ENCODE assay signal across 8 cellular contexts in genomic region chr5:151155149-151155776, GRCh38. TPM values are rescaled to one million over a fixed set of nuclear protein-coding genes. Genes with fewer than 3 reads are reported as not detected.
A peak's percentile ranks its signal among the peaks of the same experiment; 100 is the strongest.
DNase-seq lines count a peak whose midpoint lies in the region; ATAC-seq, FAIRE-seq and TF ChIP-seq lines count a peak whose summit lies in the region.

No MANE protein-coding gene starts in this region.

- ATAC-seq in CD8-positive, alpha-beta T cell, result peak; percentile 39
- peak; percentile 34 for ATAC-seq in GM21717 (IDR thresholded peaks at IDR 0.05; ENCODE audit: unreplicated experiment)
- no peak for ATAC-seq in psoas muscle

- H3K36me3 Mint-ChIP-seq in CD8-positive, alpha-beta T cell, result peaks cover 26% of the 10 kb centered on the region
- peaks cover 5% of the 10 kb centered on the region for H3K36me3 Mint-ChIP-seq in chondrocyte (ENCODE audit: low read depth)

- peak overlapping the region; percentile 68 for H3K27ac ChIP-seq in CD8-positive, alpha-beta T cell (ENCODE audit: low read depth, low read length)
- H3K27ac ChIP-seq in SU-DHL-6 (ENCODE audit: low read depth, low read length) (0 out of 2 replicates have a peak overlapping the region, but pooled peaks have one; percentile 20), psoas muscle (peak overlapping the region; percentile 93)

- H2AFZ ChIP-seq in SU-DHL-6 (ENCODE audit: low read depth, low read length, severe bottlenecking), result no peak overlapping the region

- H3K79me2 ChIP-seq in SU-DHL-6 (ENCODE audit: insufficient read depth, low read length), result no peaks in the 10 kb centered on the region

- H3K4me3 Mint-ChIP-seq in CD8-positive, alpha-beta T cell, result peak overlapping the region; percentile 97
- peak overlapping the region; percentile 88 for H3K4me3 Mint-ChIP-seq in chondrocyte (ENCODE audit: unreplicated experiment)

- no peaks in the 10 kb centered on the region for H3K9me3 Mint-ChIP-seq in CD8-positive, alpha-beta T cell
- no peaks in the 10 kb centered on the region for H3K9me3 Mint-ChIP-seq in chondrocyte (ENCODE audit: low read depth)

- H3K4me1 ChIP-seq in CD8-positive, alpha-beta T cell (ENCODE audit: insufficient read depth, low read length), result peaks cover 67% of the 10 kb centered on the region
- H3K4me1 ChIP-seq in psoas muscle, result peaks cover 64% of the 10 kb centered on the region

- peak overlapping the region; percentile 63 for H3K4me2 ChIP-seq in SU-DHL-6 (ENCODE audit: low read depth, low read length, poor library complexity, severe bottlenecking)

- no peaks in the 10 kb centered on the region for H3K36me3 ChIP-seq in CD8-positive, alpha-beta T cell (ENCODE audit: insufficient read depth, low read length)
- no peaks in the 10 kb centered on the region for H3K36me3 ChIP-seq in SU-DHL-6 (ENCODE audit: low read length)
- H3K36me3 ChIP-seq in psoas muscle (ENCODE audit: insufficient read depth in 1 of 2, low read depth in 1 of 2), result peaks cover 0 to 3% of the 10 kb centered on the region in 2 donors

- peaks cover 80% of the 10 kb centered on the region for H3K4me1 Mint-ChIP-seq in CD8-positive, alpha-beta T cell (ENCODE audit: low read depth)
- H3K4me1 Mint-ChIP-seq in chondrocyte (ENCODE audit: low read depth), result peaks cover 69% of the 10 kb centered on the region

- peak overlapping the region; percentile 52 for H3K4me3 ChIP-seq in CD8-positive, alpha-beta T cell (ENCODE audit: low read depth, low read length)
- H3K4me3 ChIP-seq in SU-DHL-6 (ENCODE audit: insufficient read depth, low read length, poor library complexity, severe bottlenecking) (no peak overlapping the region), psoas muscle (peak overlapping the region; percentile 91)

- H3K27me3 Mint-ChIP-seq in CD8-positive, alpha-beta T cell (ENCODE audit: low read depth), result no peaks in the 10 kb centered on the region
- H3K27me3 Mint-ChIP-seq in chondrocyte (ENCODE audit: low read depth), result no peaks in the 10 kb centered on the region

- POLR2A ChIA-PET in CD8-positive, alpha-beta T cell (lab: Charles Lee), result interaction anchor here (0.7 to 6.5 kb wide), 7 partner anchors 10 to 480 kb away, joined by 3 to 36 read pairs (median 6); no protein-coding TSS in a partner anchor

- TF ChIP-seq CTCF in CD8-positive, alpha-beta T cell (IDR thresholded peaks at IDR 0.05), result no peak
- TF ChIP-seq CTCF in SU-DHL-6 (IDR thresholded peaks at IDR 0.05; ENCODE audit: insufficient read depth, low read length, poor library complexity, severe bottlenecking) (no peak), chondrocyte (IDR thresholded peaks at IDR 0.05) (no peak), psoas muscle (IDR thresholded peaks at IDR 0.05) (no peak), D721Med (IDR thresholded peaks at IDR 0.05; ENCODE audit: insufficient read depth, missing control alignments) (no peak)

- H3K9me2 ChIP-seq in SU-DHL-6 (replicated peaks; ENCODE audit: insufficient read depth, low read length), result no peaks in the 10 kb centered on the region

- H3F3A ChIP-seq in SU-DHL-6 (ENCODE audit: insufficient read depth), result no peaks in the 10 kb centered on the region; the same call in 1 of the 2 replicates

- H4K20me1 ChIP-seq in SU-DHL-6 (ENCODE audit: low read depth, low read length), result no peaks in the 10 kb centered on the region

- H3K9ac ChIP-seq in SU-DHL-6 (ENCODE audit: low read length), result peak overlapping the region; percentile 6; the same call in 1 of the 2 replicates

- intact Hi-C loops in CD8-positive, alpha-beta T cell (cut with DNase I, micrococcal nuclease), result loop anchor here (2.0 to 10.0 kb wide), 5 partner anchors 57 to 800 kb away; partner anchors contain the start of genes G3BP1 (in 1 of the 2), TCOF1 (in 1 of the 2) and TNIP1 (in 1 of the 2)
- intact Hi-C loops in psoas muscle (cut with DNase I), result no loop called here

- H3K27ac Mint-ChIP-seq in CD8-positive, alpha-beta T cell, result peak overlapping the region; percentile 95
- peak overlapping the region; percentile 84 for H3K27ac Mint-ChIP-seq in chondrocyte (ENCODE audit: unreplicated experiment)

- H3K9me3 ChIP-seq in CD8-positive, alpha-beta T cell (ENCODE audit: low read length), result no peaks in the 10 kb centered on the region
- no peaks in the 10 kb centered on the region for H3K9me3 ChIP-seq in SU-DHL-6 (ENCODE audit: insufficient read depth, low read length)
- H3K9me3 ChIP-seq in psoas muscle, result no peaks in the 10 kb centered on the region

- DNase-seq in CD8-positive, alpha-beta T cell, result peak in 6 of 7 experiments; percentile 51 to 81 (median 60)
- no peak for DNase-seq in chondrocyte (ENCODE audit: low spot score)
- no peak for DNase-seq in psoas muscle
- DNase-seq in NCI-H146 (lab: John Stamatoyannopoulos, UW), result no peak
- DNase-seq in D721Med (ENCODE audit: insufficient read length, low spot score), result no peak
- no peak for DNase-seq in NCI-H1930 (lab: John Stamatoyannopoulos, UW)

- FAIRE-seq in D721Med (lab: Jason Lieb, UNC), result no peak

- WGBS in psoas muscle, 3 donors, result 40 to 52% (median 51%) methylated on average over 9 of the region's 9 CpGs

- CTCF ChIA-PET in CD8-positive, alpha-beta T cell (lab: Charles Lee), result interaction anchor here (1.3 to 40.9 kb wide), 4 partner anchors 10 to 103 kb away, joined by 3 to 1723 read pairs (median 14); no protein-coding TSS in a partner anchor

- H3K27me3 ChIP-seq in CD8-positive, alpha-beta T cell (ENCODE audit: insufficient read depth, low read length), result no peaks in the 10 kb centered on the region
- H3K27me3 ChIP-seq in SU-DHL-6 (ENCODE audit: low read length), result no peaks in the 10 kb centered on the region
- H3K27me3 ChIP-seq in psoas muscle (ENCODE audit: insufficient read depth in 3 of 3, low read length in 2 of 3), result no peaks in the 10 kb centered on the region

RNA-seq across cellular contexts. Expression of gene ANXA6, which starts 2.3 kb away (rescaled TPM):
- 10 to 100 TPM; 83.5 to 89.4 TPM for total RNA-seq in CD8-positive, alpha-beta T cell
- 333 to 456 TPM (median 450 TPM) in 3 replicates for total RNA-seq in chondrocyte
- total RNA-seq in psoas muscle, result 100 to 1,000 TPM; 133 to 234 (median 154) TPM
- 100 to 1,000 TPM in 2 of 3 donors, 10 to 100 TPM in 1; 81.4 to 129 (median 112) TPM for polyA plus RNA-seq in psoas muscle

Comparison
In these comparisons a context has a peak if more than half of its experiments do, and no peak if none do; other contexts are left out.
1. ATAC-seq: peak in CD8-positive, alpha-beta T cell (single experiment) and GM21717 (single experiment); none in psoas muscle (0 of 4).
2. DNase-seq: peak in CD8-positive, alpha-beta T cell (6 of 7); none in chondrocyte (single experiment), psoas muscle (0 of 2), NCI-H146 (single experiment), D721Med (single experiment) and NCI-H1930 (0 of 2).
3. H3K27ac ChIP-seq: peak in every context shown above with its lines; median percentile 93 in psoas muscle; 68 in CD8-positive, alpha-beta T cell; 20 in SU-DHL-6.
4. intact Hi-C loops: an anchor here in CD8-positive, alpha-beta T cell (2.0 to 10.0 kb wide); none called in psoas muscle.